8 cellular contexts compared by ENCODE assay signal in genomic region chr15:34437687-34438086, GRCh38. TPM values are rescaled to one million over a fixed set of nuclear protein-coding genes. Genes with fewer than 3 reads are reported as not detected.
DNase-seq lines count a peak whose midpoint lies in the region; ATAC-seq and TF ChIP-seq lines count a peak whose summit lies in the region.

Gene GOLGA8A, minus strand, starts transcription at chr15:34437808. Its CDS starts 48,117 bp downstream, at chr15:34389691.

- H3K4me3 Mint-ChIP-seq in osteocyte (ENCODE audit: unreplicated experiment): peak within 1 kb of the TSS; percentile 91

- H3K27ac Mint-ChIP-seq in osteocyte (ENCODE audit: unreplicated experiment): peak within 1 kb of the TSS; percentile 78

- peaks cover 14% of the 10 kb centered on the region for H3K4me1 Mint-ChIP-seq in osteocyte (ENCODE audit: unreplicated experiment)

- ATAC-seq in GM19351 (IDR thresholded peaks at IDR 0.05; ENCODE audit: unreplicated experiment): peak; percentile 69

- TF ChIP-seq CTCF in osteocyte (IDR thresholded peaks at IDR 0.05): no peak

- DNase-seq in Ammon's horn (ENCODE audit: low spot score) (peak; percentile 62), HS-5 (ENCODE audit: low read depth) (peak; percentile 68), RPMI8226 (peak; percentile 86), glomerular endothelial cell (ENCODE audit: extremely low read depth, low read depth, low spot score) (peak; percentile 16), osteocyte (ENCODE audit: extremely low spot score, unreplicated experiment) (no peak)
- peak; percentile 57 to 82 (median 70) for DNase-seq in activated naive CD4-positive, alpha-beta T cell (lab: John Stamatoyannopoulos, UW)

- no peak within 1 kb of the TSS for H3K27ac ChIP-seq in temporal lobe (ENCODE audit: low read depth, low read length)

- H3K36me3 Mint-ChIP-seq in osteocyte (ENCODE audit: unreplicated experiment): peaks cover 11% of the 10 kb centered on the region

- H3K9me3 Mint-ChIP-seq in osteocyte (ENCODE audit: unreplicated experiment): no peaks in the 10 kb centered on the region

- peaks cover 18% of the 10 kb centered on the region for H3K27me3 Mint-ChIP-seq in osteocyte (ENCODE audit: unreplicated experiment)

RNA-seq across cellular contexts. Expression of gene GOLGA8A, which starts in this region (rescaled TPM):
- total RNA-seq in glomerular endothelial cell (13.2 and 37.2 TPM in 2 replicates), osteocyte (107 and 121 TPM in 2 replicates), temporal lobe (28.8 TPM)
